In genomic region chr1:119701659-119702058, GRCh38 we compare ENCODE assay signal across 6 cellular contexts. TPM values are rescaled to one million over a fixed set of nuclear protein-coding genes. Genes with fewer than 3 reads are reported as not detected.
"Had no signal": no experiment of that assay in that cellular context is flagged by ENCODE, and none has a peak within 500 bp of the region (broad histone marks: within the 10 kb centered on the region; RNA-seq: fewer than 3 reads in every experiment).

No MANE protein-coding gene starts in this region.

- DNase-seq: KG1 had no signal

- H3K27ac Mint-ChIP-seq: IgD-negative memory B cell had no signal

- FAIRE-seq: HepG2, HTR-8/SVneo had no signal

- H3K4me3 Mint-ChIP-seq: IgD-negative memory B cell had no signal

- H3K27ac ChIP-seq: HL-60, KMS-11 had no signal

- H3K4me2 ChIP-seq: KMS-11 had no signal

- H3K9ac ChIP-seq: KMS-11 had no signal

- H3K4me1 Mint-ChIP-seq: IgD-negative memory B cell had no signal

- ATAC-seq: HepG2 had no signal

RNA-seq across cellular contexts. Expression of gene ZNF697, which starts 53.6 kb away (rescaled TPM):
- polyA plus RNA-seq: IgD-negative memory B cell had no signal
